ENCODE assay signal across 20 cellular contexts in the genomic region with DNA sequence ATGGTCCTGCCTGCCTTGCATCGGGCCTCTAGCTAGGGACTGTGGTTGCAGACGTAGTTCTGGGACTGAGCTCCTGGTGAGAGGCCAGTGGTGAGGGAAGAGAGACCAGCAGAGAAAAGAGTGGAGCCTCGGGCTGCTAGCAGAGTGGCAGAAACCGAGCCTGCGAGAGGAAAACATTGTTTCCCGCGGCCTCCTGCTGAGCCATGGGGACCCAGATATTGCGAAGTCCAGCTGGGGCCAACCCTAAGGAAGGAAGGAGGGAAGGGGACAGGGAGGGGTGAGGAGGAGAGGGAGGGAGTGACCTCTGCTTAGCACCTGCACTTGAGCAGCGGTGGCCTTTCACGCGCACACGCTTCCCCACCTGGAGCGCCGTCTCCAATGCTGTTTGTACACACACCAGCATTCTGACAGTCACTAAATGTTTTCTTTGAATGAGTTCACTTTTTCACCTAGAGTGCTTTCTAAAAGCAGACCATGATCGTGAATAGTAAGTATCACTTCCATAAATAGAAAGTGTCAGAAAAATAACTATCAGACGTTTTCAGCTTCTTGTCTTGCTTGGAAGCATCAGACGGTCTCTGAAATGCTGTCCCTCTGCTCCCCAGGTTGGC. TPM values are rescaled to one million over a fixed set of nuclear protein-coding genes. Genes with fewer than 3 reads are reported as not detected.
A peak's percentile ranks its signal among the peaks of the same experiment; 100 is the strongest.
DNase-seq lines count a peak whose midpoint lies in the region; ATAC-seq, FAIRE-seq and TF ChIP-seq lines count a peak whose summit lies in the region.
"Had no signal": no experiment of that assay in that cellular context is flagged by ENCODE, and none has a peak within 500 bp of the region (broad histone marks: within the 10 kb centered on the region; RNA-seq: fewer than 3 reads in every experiment).

No MANE protein-coding gene starts in this region.

- no peaks in the 10 kb centered on the region for H3K36me3 Mint-ChIP-seq in glutamatergic neuron (ENCODE audit: unreplicated experiment)

- H3K27ac Mint-ChIP-seq in glutamatergic neuron (ENCODE audit: unreplicated experiment): no peak overlapping the region
- H3K27ac Mint-ChIP-seq: dendritic cell treated with granulocyte-macrophage colony-stimulating factor and Interleukin-4, amounts not matched to agents 40 ng/mL and 50 ng/mL, for 4 days; nephron; T-helper 1 cell treated with Interleukin-12 subunit alpha and Interleukin-12 subunit beta and Interleukin-4 antibody, amounts not matched to agents 30 μg/mL and 1 μg/mL, for 36 hours had no signal

- H4K20me1 ChIP-seq in BLaER1: peaks cover 21% of the 10 kb centered on the region
- no peaks in the 10 kb centered on the region for H4K20me1 ChIP-seq in GM12878 (ENCODE audit: control insufficient read depth, insufficient read depth)
- no peaks in the 10 kb centered on the region for H4K20me1 ChIP-seq in mammary epithelial cell (ENCODE audit: insufficient read depth, low read length)

- TF ChIP-seq CTCF in GM12878 (IDR thresholded peaks at IDR 0.05 in 2 of 3, conservative IDR thresholded peaks at IDR 0.05 in 1 of 3; ENCODE audit: control insufficient read depth in 2 of 3, extremely low read depth in 1 of 3, insufficient read depth in 1 of 3, low read depth in 3 of 3, low read length in 3 of 3) (no peak), glutamatergic neuron (IDR thresholded peaks at IDR 0.05; ENCODE audit: partially characterized antibody, unreplicated experiment) (no peak), mammary epithelial cell (conservative IDR thresholded peaks at IDR 0.05 in 1 of 2, IDR thresholded peaks at IDR 0.05 in 1 of 2; ENCODE audit: extremely low read depth in 1 of 2, insufficient read depth in 1 of 2, low read depth in 1 of 2, low read length in 2 of 2) (no peak)

- H3K4me3 Mint-ChIP-seq in glutamatergic neuron (ENCODE audit: unreplicated experiment): no peak overlapping the region
- H3K4me3 Mint-ChIP-seq: dendritic cell treated with granulocyte-macrophage colony-stimulating factor and Interleukin-4, amounts not matched to agents 40 ng/mL and 50 ng/mL, for 4 days; T-helper 1 cell treated with Interleukin-12 subunit alpha and Interleukin-12 subunit beta and Interleukin-4 antibody, amounts not matched to agents 30 μg/mL and 1 μg/mL, for 36 hours had no signal

- FAIRE-seq in GM12892 (lab: Jason Lieb, UNC): peak; percentile 27
- peak; percentile 73 for FAIRE-seq in GM12878 (lab: Jason Lieb, UNC)

- CTCF ChIA-PET in GM12878 (lab: Yijun Ruan, JAX): interaction anchor here (1.0 kb wide), 1 partner anchor 32 kb away, joined by 5 read pairs; no protein-coding TSS in a partner anchor
- CTCF ChIA-PET in mammary epithelial cell (lab: Charles Lee; ENCODE audit: low non-redundant PET): no interaction called here

- intact Hi-C loops in GM12878 (cut with micrococcal nuclease; ENCODE audit: unreplicated experiment) (no loop called here), mammary epithelial cell (cut with micrococcal nuclease) (no loop called here)

- TF ChIP-seq EP300 in GM12878 (IDR thresholded peaks at IDR 0.05; ENCODE audit: borderline replicate concordance in 1 of 2, control insufficient read depth in 1 of 2, low read depth in 2 of 2, low read length in 2 of 2): no peak

- H3K9me3 Mint-ChIP-seq in glutamatergic neuron (ENCODE audit: unreplicated experiment): peaks cover 4% of the 10 kb centered on the region
- H3K9me3 Mint-ChIP-seq: dendritic cell treated with granulocyte-macrophage colony-stimulating factor and Interleukin-4, amounts not matched to agents 40 ng/mL and 50 ng/mL, for 4 days; nephron; T-helper 1 cell treated with Interleukin-12 subunit alpha and Interleukin-12 subunit beta and Interleukin-4 antibody, amounts not matched to agents 30 μg/mL and 1 μg/mL, for 36 hours had no signal

- H3K79me2 ChIP-seq in GM12878 (ENCODE audit: control insufficient read depth, insufficient read depth, low read length) (no peaks in the 10 kb centered on the region), mammary epithelial cell (ENCODE audit: insufficient read depth, low read length) (no peaks in the 10 kb centered on the region)

- DNase-seq in GM12892 (ENCODE audit: insufficient read length): no peak
- no peak for DNase-seq in GM12878 (ENCODE audit: low read depth, low spot score)
- DNase-seq in activated CD8-positive, alpha-beta memory T cell treated with anti-CD3 and anti-CD28 coated beads for 24 hours: no peak
- DNase-seq in glutamatergic neuron: no peak
- DNase-seq in mammary epithelial cell: no peak
- DNase-seq: activated CD8-positive, alpha-beta memory T cell treated with anti-CD3 and anti-CD28 coated beads, Interleukin-2, amount 50 U/mL, for 48 hours; activated naive CD4-positive, alpha-beta T cell; erythroblast; KG1; lower lobe of right lung; NCI-H345; NK-92 treated with Interleukin-12 subunit alpha and Interleukin-12 subunit beta, amount 100 ng/mL, for 24 hours; SHP77; stimulated activated CD4-positive, alpha-beta T cell treated with anti-CD3 and anti-CD28 coated beads, Interleukin-15, amount 100 ng/mL, for 24 hours had no signal

- H2AFZ ChIP-seq in GM12878 (ENCODE audit: control insufficient read depth, low read depth, low read length) (no peak overlapping the region), mammary epithelial cell (ENCODE audit: low read depth, low read length) (no peak overlapping the region)

- peak overlapping the region; percentile 85 for H3K4me2 ChIP-seq in BLaER1
- peak overlapping the region; percentile 71 for H3K4me2 ChIP-seq in GM12878 (ENCODE audit: control insufficient read depth, insufficient read depth)
- no peak overlapping the region for H3K4me2 ChIP-seq in mammary epithelial cell (ENCODE audit: insufficient read depth, low read depth, low read length)

- in situ Hi-C loops in GM12878 (cut with MboI): no loop called here
- in situ Hi-C loops in mammary epithelial cell (cut with MboI; ENCODE audit: low sequenced_read_pairs in 2 of 2): no loop called here

- no peak for TF ChIP-seq RAD21 in GM12878 (IDR thresholded peaks at IDR 0.05; ENCODE audit: insufficient read depth, low read depth, low read length)

- H3K36me3 ChIP-seq in BLaER1 (no peaks in the 10 kb centered on the region), GM12878 (ENCODE audit: control insufficient read depth in 2 of 2, insufficient read depth in 2 of 2, low read length in 1 of 2) (no peaks in the 10 kb centered on the region), mammary epithelial cell (ENCODE audit: insufficient read depth, low read length) (no peaks in the 10 kb centered on the region)
- H3K36me3 ChIP-seq: lower lobe of right lung, vagina had no signal

- 23% methylated on average over 16 of the region's 17 CpGs for WGBS in GM12878 (ENCODE audit: insufficient coverage, insufficient replicate concordance, low lambda C conversion rate, missing lambda C conversion rate)
- WGBS in mammary epithelial cell (ENCODE audit: low coverage, missing lambda C conversion rate): 95% methylated on average over 10 of the region's 17 CpGs

- H3K9me3 ChIP-seq in BLaER1: no peaks in the 10 kb centered on the region
- no peaks in the 10 kb centered on the region for H3K9me3 ChIP-seq in GM12878 (replicated peaks; ENCODE audit: control insufficient read depth, insufficient read depth, low read length)
- no peaks in the 10 kb centered on the region for H3K9me3 ChIP-seq in mammary epithelial cell (replicated peaks; ENCODE audit: insufficient read depth, low read length)
- H3K9me3 ChIP-seq: body of pancreas, lower lobe of right lung, vagina had no signal

- H3K9ac ChIP-seq in BLaER1: no peak overlapping the region
- H3K9ac ChIP-seq in GM12878 (ENCODE audit: control insufficient read depth, insufficient read depth, low read length): no peak overlapping the region
- H3K9ac ChIP-seq in mammary epithelial cell (ENCODE audit: insufficient read depth, low read length): no peak overlapping the region

- SMC1A ChIA-PET in GM12878 (lab: Charles Lee; ENCODE audit: uncharacterized antibody, unreplicated experiment): interaction anchor here (1.2 to 1.5 kb wide), 2 partner anchors 12 to 26 kb away, joined by 3 to 9 read pairs; no protein-coding TSS in a partner anchor

- POLR2A ChIA-PET in GM12878 (lab: Charles Lee): no interaction called here

- ATAC-seq in GM12878: peak; percentile 61
- ATAC-seq: body of pancreas, lower lobe of right lung had no signal

- peaks cover 6% of the 10 kb centered on the region for H3K27me3 Mint-ChIP-seq in glutamatergic neuron (ENCODE audit: unreplicated experiment)

- H3K27ac ChIP-seq in BLaER1: no peak overlapping the region
- H3K27ac ChIP-seq in GM12878 (ENCODE audit: control insufficient read depth, insufficient read depth): peak overlapping the region; percentile 43; the same call in 1 of the 2 replicates
- H3K27ac ChIP-seq in mammary epithelial cell (ENCODE audit: insufficient read depth, low read depth, low read length): no peak overlapping the region
- H3K27ac ChIP-seq: body of pancreas, lower lobe of right lung, vagina had no signal

- TF ChIP-seq POLR2A in GM12892 (IDR thresholded peaks at IDR 0.05; ENCODE audit: low read depth, low read length) (no peak), GM12878 (IDR thresholded peaks at IDR 0.05; ENCODE audit: low read depth, low read length) (no peak)

- H3K4me1 ChIP-seq in BLaER1 (peaks cover 85% of the 10 kb centered on the region), GM12878 (ENCODE audit: control insufficient read depth, insufficient read depth, low read length) (peaks cover 41% of the 10 kb centered on the region), mammary epithelial cell (ENCODE audit: insufficient read depth, low read length) (peaks cover 12% of the 10 kb centered on the region)

- H3K4me3 ChIP-seq in BLaER1: no peak overlapping the region
- H3K4me3 ChIP-seq in GM12878: no peak overlapping the region
- H3K4me3 ChIP-seq in mammary epithelial cell (replicated peaks in 1 of 3; ENCODE audit: insufficient read depth in 1 of 3, low read depth in 2 of 3, low read length in 3 of 3): no peak overlapping the region
- H3K4me3 ChIP-seq: body of pancreas, lower lobe of right lung, vagina had no signal

- H3K4me1 Mint-ChIP-seq in glutamatergic neuron (ENCODE audit: low read depth, unreplicated experiment): no peaks in the 10 kb centered on the region
- H3K4me1 Mint-ChIP-seq: nephron had no signal

- BruUV-seq in GM12878 (replicated peaks; lab: Mats Ljungman, UMichigan) (no TSS peak), mammary epithelial cell (replicated peaks; lab: Mats Ljungman, UMichigan) (no TSS peak)

- RAD21 ChIA-PET in GM12878 (lab: Charles Lee; ENCODE audit: unreplicated experiment): no interaction called here

- peaks cover 43% of the 10 kb centered on the region for H3K27me3 ChIP-seq in BLaER1
- no peaks in the 10 kb centered on the region; a peak in 2 of 4 replicates for H3K27me3 ChIP-seq in GM12878 (replicated peaks in 1 of 2; ENCODE audit: control insufficient read depth in 2 of 2, insufficient read depth in 2 of 2, low read length in 1 of 2)
- no peaks in the 10 kb centered on the region for H3K27me3 ChIP-seq in mammary epithelial cell (ENCODE audit: insufficient read depth, low read length)
- H3K27me3 ChIP-seq: body of pancreas had no signal

- dilution Hi-C loops in mammary epithelial cell (cut with HindIII; ENCODE audit: low sequenced_read_pairs): no loop called here

RNA-seq across cellular contexts. Expression of gene FNDC10, which starts 2.5 kb away (rescaled TPM):
- polyA plus RNA-seq in GM12892 (2012; ENCODE audit: missing spikeins): 0.68 TPM
- 0.46 and 0.59 TPM in 2 replicates for total RNA-seq in GM12878 (2013; cell fraction: nucleolus; rRNA removed)
- total RNA-seq in GM12878 (2014; rRNA removed) (0.22 and 0.23 TPM in 2 replicates), GM12878 (2014; rRNA removed; fragmentation: Illumina TruSeq; extraction: Trizol) (0.27 and 0.28 TPM in 2 replicates), GM12878 (2021) (1.0 and 1.3 TPM in 2 replicates), glutamatergic neuron (ENCODE audit: unreplicated experiment) (11.9 TPM), mammary epithelial cell (10 to 100 TPM in 1 of 2 donors, 1 to 10 TPM in 1; 3.5 to 16.8 TPM)
- 0.50 TPM for polyA plus RNA-seq in GM12878 (2011; ENCODE audit: low read depth)
- polyA plus RNA-seq in GM12878 (2011; rRNA removed) (not detected in 2 replicates), GM12878 (2014; fragmentation: Illumina TruSeq; extraction: Trizol) (0.18 TPM in 1 of 2 replicates, not detected in the other), GM12878 (2014; fragmentation: Nextera tagmentation; extraction: Ambion mirVana) (under 1 TPM in 1 of 2 experiments, not detected in 1; 0.05 TPM), GM12878 (2014; rRNA removed) (0.79 and 1.1 TPM in 2 replicates), GM12878 (2016; fragmentation: Nextera tagmentation; extraction: Ambion mirVana) (not detected), mammary epithelial cell (6.0 TPM)
- 0.05 TPM in 1 of 2 replicates, not detected in the other for polyA plus RNA-seq in GM12878 (2011; cell fraction: cytosol; rRNA removed)
- polyA plus RNA-seq in GM12878 (2011; cell fraction: nucleus; rRNA removed): 0.09 TPM in 1 of 2 replicates, not detected in the other
- polyA plus RNA-seq in GM12878 (2012): 1.0 and 1.2 TPM in 2 replicates
- 0.10 TPM in 1 of 2 replicates, not detected in the other for polyA minus RNA-seq in GM12878 (2011; rRNA and poly(A)+ RNA removed)
- not detected in 2 replicates for polyA minus RNA-seq in GM12878 (2011; cell fraction: cytosol; rRNA and poly(A)+ RNA removed)
- not detected in 2 replicates for polyA minus RNA-seq in GM12878 (2011; cell fraction: nucleus; rRNA and poly(A)+ RNA removed)
- 3.7 TPM for polyA minus RNA-seq in mammary epithelial cell

RNA-seq across cellular contexts. Expression of gene MIB2, which starts 12.9 kb away (rescaled TPM):
- 4.6 TPM for polyA plus RNA-seq in GM12892 (2012; ENCODE audit: missing spikeins)
- 80.2 and 99.1 TPM in 2 replicates for total RNA-seq in GM12878 (2013; cell fraction: nucleolus; rRNA removed)
- 13.9 and 17.1 TPM in 2 replicates for total RNA-seq in GM12878 (2014; rRNA removed)
- 1.8 and 2.3 TPM in 2 replicates for total RNA-seq in GM12878 (2014; rRNA removed; fragmentation: Illumina TruSeq; extraction: Trizol)
- 25.4 and 26.8 TPM in 2 replicates for total RNA-seq in GM12878 (2021)
- 7.1 TPM for polyA plus RNA-seq in GM12878 (2011; ENCODE audit: low read depth)
- polyA plus RNA-seq in GM12878 (2011; rRNA removed): 3.2 and 5.5 TPM in 2 replicates
- 9.8 and 20.7 TPM in 2 replicates for polyA plus RNA-seq in GM12878 (2011; cell fraction: cytosol; rRNA removed)
- polyA plus RNA-seq in GM12878 (2011; cell fraction: nucleus; rRNA removed): 125 and 131 TPM in 2 replicates
- polyA plus RNA-seq in GM12878 (2012): 30.3 and 35.7 TPM in 2 replicates
- polyA plus RNA-seq in GM12878 (2014; fragmentation: Illumina TruSeq; extraction: Trizol): 0.60 and 0.78 TPM in 2 replicates
- polyA plus RNA-seq in GM12878 (2014; fragmentation: Nextera tagmentation; extraction: Ambion mirVana): under 1 TPM in 1 of 2 experiments, not detected in 1; 0.42 TPM
- 17.4 and 23.0 TPM in 2 replicates for polyA plus RNA-seq in GM12878 (2014; rRNA removed)
- 10 to 100 TPM; 10.9 to 15.4 TPM for polyA plus RNA-seq in GM12878 (2016; fragmentation: Nextera tagmentation; extraction: Ambion mirVana)
- 7.2 and 11.2 TPM in 2 replicates for polyA minus RNA-seq in GM12878 (2011; rRNA and poly(A)+ RNA removed)
- polyA minus RNA-seq in GM12878 (2011; cell fraction: cytosol; rRNA and poly(A)+ RNA removed): 8.7 and 9.5 TPM in 2 replicates
- polyA minus RNA-seq in GM12878 (2011; cell fraction: nucleus; rRNA and poly(A)+ RNA removed): 21.6 and 34.3 TPM in 2 replicates
- 77.7 TPM for total RNA-seq in glutamatergic neuron (ENCODE audit: unreplicated experiment)
- total RNA-seq in mammary epithelial cell: 10 to 100 TPM; 44.8 to 48.5 TPM
- polyA plus RNA-seq in mammary epithelial cell: 10.0 TPM
- 2.8 TPM for polyA minus RNA-seq in mammary epithelial cell

RNA-seq across cellular contexts. Expression of gene SSU72, which starts 27.8 kb away (rescaled TPM):
- polyA plus RNA-seq in GM12892 (2012; ENCODE audit: missing spikeins): 84.2 TPM
- 51.4 and 55.8 TPM in 2 replicates for total RNA-seq in GM12878 (2013; cell fraction: nucleolus; rRNA removed)
- 61.6 and 67.8 TPM in 2 replicates for total RNA-seq in GM12878 (2014; rRNA removed)
- 38.1 and 42.5 TPM in 2 replicates for total RNA-seq in GM12878 (2014; rRNA removed; fragmentation: Illumina TruSeq; extraction: Trizol)
- 92.6 and 97.4 TPM in 2 replicates for total RNA-seq in GM12878 (2021)
- 38.3 TPM for polyA plus RNA-seq in GM12878 (2011; ENCODE audit: low read depth)
- polyA plus RNA-seq in GM12878 (2011; rRNA removed): 46.7 and 53.3 TPM in 2 replicates
- polyA plus RNA-seq in GM12878 (2011; cell fraction: cytosol; rRNA removed): 59.7 and 66.8 TPM in 2 replicates
- polyA plus RNA-seq in GM12878 (2011; cell fraction: nucleus; rRNA removed): 63.3 and 72.6 TPM in 2 replicates
- polyA plus RNA-seq in GM12878 (2012): 73.2 and 74.8 TPM in 2 replicates
- polyA plus RNA-seq in GM12878 (2014; fragmentation: Illumina TruSeq; extraction: Trizol): 66.7 and 84.0 TPM in 2 replicates
- 10 to 100 TPM; 28.6 to 60.5 TPM for polyA plus RNA-seq in GM12878 (2014; fragmentation: Nextera tagmentation; extraction: Ambion mirVana)
- 110 and 117 TPM in 2 replicates for polyA plus RNA-seq in GM12878 (2014; rRNA removed)
- polyA plus RNA-seq in GM12878 (2016; fragmentation: Nextera tagmentation; extraction: Ambion mirVana): 100 to 1,000 TPM in 1 of 2 experiments, 10 to 100 TPM in 1; 67.5 to 172 TPM
- polyA minus RNA-seq in GM12878 (2011; rRNA and poly(A)+ RNA removed): 32.8 and 47.5 TPM in 2 replicates
- polyA minus RNA-seq in GM12878 (2011; cell fraction: cytosol; rRNA and poly(A)+ RNA removed): 24.9 and 28.1 TPM in 2 replicates
- polyA minus RNA-seq in GM12878 (2011; cell fraction: nucleus; rRNA and poly(A)+ RNA removed): 19.0 and 37.2 TPM in 2 replicates
- 123 TPM for total RNA-seq in glutamatergic neuron (ENCODE audit: unreplicated experiment)
- total RNA-seq in mammary epithelial cell: 100 to 1,000 TPM in 1 of 2 donors, 10 to 100 TPM in 1; 77.5 to 125 TPM
- polyA plus RNA-seq in mammary epithelial cell: 110 TPM
- 105 TPM for polyA minus RNA-seq in mammary epithelial cell

RNA-seq across cellular contexts. Expression of gene MMP23B, which starts 29.5 kb away (rescaled TPM):
- polyA plus RNA-seq in GM12892 (2012; ENCODE audit: missing spikeins): not detected
- total RNA-seq in GM12878 (2013; cell fraction: nucleolus; rRNA removed): 0.90 and 1.4 TPM in 2 replicates
- 0.34 and 0.54 TPM in 2 replicates for total RNA-seq in GM12878 (2014; rRNA removed)
- not detected in 2 replicates for total RNA-seq in GM12878 (2014; rRNA removed; fragmentation: Illumina TruSeq; extraction: Trizol)
- 0.51 and 0.74 TPM in 2 replicates for total RNA-seq in GM12878 (2021)
- polyA plus RNA-seq in GM12878 (2011; ENCODE audit: low read depth): not detected
- 0.33 TPM in 1 of 2 replicates, not detected in the other for polyA plus RNA-seq in GM12878 (2011; rRNA removed)
- 0.04 and 0.22 TPM in 2 replicates for polyA plus RNA-seq in GM12878 (2011; cell fraction: cytosol; rRNA removed)
- 7.0 and 8.0 TPM in 2 replicates for polyA plus RNA-seq in GM12878 (2011; cell fraction: nucleus; rRNA removed)
- 1.3 and 1.5 TPM in 2 replicates for polyA plus RNA-seq in GM12878 (2012)
- not detected in 2 replicates for polyA plus RNA-seq in GM12878 (2014; fragmentation: Illumina TruSeq; extraction: Trizol)
- polyA plus RNA-seq in GM12878 (2014; fragmentation: Nextera tagmentation; extraction: Ambion mirVana): not detected
- 0.33 and 0.43 TPM in 2 replicates for polyA plus RNA-seq in GM12878 (2014; rRNA removed)
- polyA plus RNA-seq in GM12878 (2016; fragmentation: Nextera tagmentation; extraction: Ambion mirVana): under 1 TPM; 0.25 to 0.76 TPM
- polyA minus RNA-seq in GM12878 (2011; rRNA and poly(A)+ RNA removed): 0.31 TPM in 1 of 2 replicates, not detected in the other
- not detected in 2 replicates for polyA minus RNA-seq in GM12878 (2011; cell fraction: cytosol; rRNA and poly(A)+ RNA removed)
- 2.1 TPM in 1 of 2 replicates, not detected in the other for polyA minus RNA-seq in GM12878 (2011; cell fraction: nucleus; rRNA and poly(A)+ RNA removed)
- 162 TPM for total RNA-seq in glutamatergic neuron (ENCODE audit: unreplicated experiment)
- 1 to 10 TPM; 1.0 to 2.3 TPM for total RNA-seq in mammary epithelial cell
- not detected for polyA plus RNA-seq in mammary epithelial cell
- not detected for polyA minus RNA-seq in mammary epithelial cell

RNA-seq across cellular contexts. Expression of gene CDK11B, which starts 56.4 kb away (rescaled TPM):
- 18.3 TPM for polyA plus RNA-seq in GM12892 (2012; ENCODE audit: missing spikeins)
- 4.8 and 6.2 TPM in 2 replicates for total RNA-seq in GM12878 (2013; cell fraction: nucleolus; rRNA removed)
- total RNA-seq in GM12878 (2014; rRNA removed): 15.4 and 17.1 TPM in 2 replicates
- 10.8 and 11.9 TPM in 2 replicates for total RNA-seq in GM12878 (2014; rRNA removed; fragmentation: Illumina TruSeq; extraction: Trizol)
- total RNA-seq in GM12878 (2021): 24.0 and 24.2 TPM in 2 replicates
- polyA plus RNA-seq in GM12878 (2011; ENCODE audit: low read depth): 12.6 TPM
- polyA plus RNA-seq in GM12878 (2011; rRNA removed): 2.8 and 5.3 TPM in 2 replicates
- 7.7 and 10.3 TPM in 2 replicates for polyA plus RNA-seq in GM12878 (2011; cell fraction: cytosol; rRNA removed)
- 25.6 and 48.4 TPM in 2 replicates for polyA plus RNA-seq in GM12878 (2011; cell fraction: nucleus; rRNA removed)
- 20.1 and 22.9 TPM in 2 replicates for polyA plus RNA-seq in GM12878 (2012)
- 30.9 and 43.8 TPM in 2 replicates for polyA plus RNA-seq in GM12878 (2014; fragmentation: Illumina TruSeq; extraction: Trizol)
- polyA plus RNA-seq in GM12878 (2014; fragmentation: Nextera tagmentation; extraction: Ambion mirVana): 1 to 10 TPM; 3.2 to 6.9 TPM
- 19.4 and 23.2 TPM in 2 replicates for polyA plus RNA-seq in GM12878 (2014; rRNA removed)
- 10 to 100 TPM; 18.9 to 22.4 TPM for polyA plus RNA-seq in GM12878 (2016; fragmentation: Nextera tagmentation; extraction: Ambion mirVana)
- polyA minus RNA-seq in GM12878 (2011; rRNA and poly(A)+ RNA removed): 2.2 and 3.0 TPM in 2 replicates
- 3.4 and 3.7 TPM in 2 replicates for polyA minus RNA-seq in GM12878 (2011; cell fraction: cytosol; rRNA and poly(A)+ RNA removed)
- 2.4 and 3.8 TPM in 2 replicates for polyA minus RNA-seq in GM12878 (2011; cell fraction: nucleus; rRNA and poly(A)+ RNA removed)
- 32.7 TPM for total RNA-seq in glutamatergic neuron (ENCODE audit: unreplicated experiment)
- total RNA-seq in mammary epithelial cell: 10 to 100 TPM in 1 of 2 donors, 1 to 10 TPM in 1; 5.8 to 28.1 TPM
- 3.5 TPM for polyA plus RNA-seq in mammary epithelial cell
- 13.5 TPM for polyA minus RNA-seq in mammary epithelial cell
